1 cellular context compared by ENCODE assay signal in the genomic region with DNA sequence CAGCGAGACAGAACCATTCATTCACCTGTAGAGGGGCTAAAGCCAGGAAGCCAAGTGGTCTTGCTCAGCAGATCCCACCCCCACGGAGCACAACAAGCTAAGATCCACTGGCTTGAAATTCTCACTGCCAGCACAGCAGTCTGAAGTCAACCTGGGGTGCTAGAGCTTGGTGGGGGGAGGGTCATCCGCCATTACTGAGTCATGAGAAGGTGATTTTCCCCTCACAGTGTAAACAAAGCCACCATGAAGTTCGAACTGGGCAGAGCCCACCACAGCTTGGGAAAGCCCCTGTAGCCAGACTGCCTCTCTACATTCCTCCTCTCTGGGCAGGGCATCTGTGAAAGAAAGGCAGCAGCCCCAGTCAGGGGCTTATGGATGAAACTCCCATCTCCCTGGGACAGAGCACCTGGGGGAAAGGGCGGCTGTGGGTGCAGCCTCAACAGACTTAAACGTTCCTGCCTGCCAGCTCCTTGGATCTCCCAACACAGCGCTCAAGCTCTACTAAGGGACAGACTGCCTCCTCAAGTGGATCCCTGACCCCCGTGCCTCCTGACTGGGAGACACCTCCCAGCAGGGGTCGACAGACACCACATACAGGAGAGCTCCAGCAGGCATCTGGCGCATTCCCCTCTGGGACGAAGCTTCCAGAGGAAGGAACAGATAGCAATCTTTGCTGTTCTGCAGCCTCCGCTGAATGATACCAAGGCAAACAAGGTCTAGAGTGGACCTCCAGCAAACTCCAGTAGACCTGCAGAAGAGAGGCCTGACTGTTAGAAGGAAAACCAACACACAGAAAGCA.
TF ChIP-seq lines count a peak whose summit lies in the region.

No MANE protein-coding gene starts in this region.

TF ChIP-seq in K562, 482 proteins besides CTCF, POLR2A, EP300 and RAD21 (continued from another document):
- TF ChIP-seq, protein P1, sequence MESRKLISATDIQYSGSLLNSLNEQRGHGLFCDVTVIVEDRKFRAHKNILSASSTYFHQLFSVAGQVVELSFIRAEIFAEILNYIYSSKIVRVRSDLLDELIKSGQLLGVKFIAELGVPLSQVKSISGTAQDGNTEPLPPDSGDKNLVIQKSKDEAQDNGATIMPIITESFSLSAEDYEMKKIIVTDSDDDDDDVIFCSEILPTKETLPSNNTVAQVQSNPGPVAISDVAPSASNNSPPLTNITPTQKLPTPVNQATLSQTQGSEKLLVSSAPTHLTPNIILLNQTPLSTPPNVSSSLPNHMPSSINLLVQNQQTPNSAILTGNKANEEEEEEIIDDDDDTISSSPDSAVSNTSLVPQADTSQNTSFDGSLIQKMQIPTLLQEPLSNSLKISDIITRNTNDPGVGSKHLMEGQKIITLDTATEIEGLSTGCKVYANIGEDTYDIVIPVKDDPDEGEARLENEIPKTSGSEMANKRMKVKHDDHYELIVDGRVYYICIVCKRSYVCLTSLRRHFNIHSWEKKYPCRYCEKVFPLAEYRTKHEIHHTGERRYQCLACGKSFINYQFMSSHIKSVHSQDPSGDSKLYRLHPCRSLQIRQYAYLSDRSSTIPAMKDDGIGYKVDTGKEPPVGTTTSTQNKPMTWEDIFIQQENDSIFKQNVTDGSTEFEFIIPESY (CRISPR knock-in tag; IDR thresholded peaks at IDR 0.05) = peak; percentile 20; the same call in 1 of the 2 replicates
- TF ChIP-seq ARID2 (IDR thresholded peaks at IDR 0.05) (0 out of 2 replicates have a peak, but pooled peaks have one; percentile 18), YY1 (IDR thresholded peaks at IDR 0.05; ENCODE audit: borderline replicate concordance in 1 of 3, control insufficient read depth in 1 of 3, extremely low read depth in 1 of 3, insufficient read depth in 3 of 3, insufficient read length in 1 of 3, insufficient replicate concordance in 2 of 3, low read depth in 1 of 3, low read length in 2 of 3) (peak in 1 of 3 experiments; percentile 38), STAG1 (CRISPR knock-in tag; IDR thresholded peaks at IDR 0.05; ENCODE audit: borderline replicate concordance) (peak; percentile 34; the same call in 1 of the 2 replicates), CC2D1A (IDR thresholded peaks at IDR 0.05) (0 out of 2 replicates have a peak, but pooled peaks have one; percentile 42)
TF ChIP-seq in K562: peak in this region for 7; not testable (repeated sequence) for 475.
